Comparison of ENCODE assay signal across 8 cellular contexts in genomic region chr20:48921168-48921882, GRCh38. TPM values are rescaled to one million over a fixed set of nuclear protein-coding genes. Genes with fewer than 3 reads are reported as not detected.
DNase-seq lines count a peak whose midpoint lies in the region; ATAC-seq and TF ChIP-seq lines count a peak whose summit lies in the region.

Gene ARFGEF2, plus strand, starts transcription at chr20:48921711. Its CDS starts 179 bp downstream, at chr20:48921890.

- H3K27me3 ChIP-seq in GM06990 (replicated peaks; ENCODE audit: control insufficient read depth, insufficient read depth, low read length), result no peaks in the 10 kb centered on the region

- H3K4me3 ChIP-seq in GM06990 (replicated peaks; ENCODE audit: low read depth, low read length), result peak within 1 kb of the TSS; percentile 89

- H3K36me3 Mint-ChIP-seq in activated naive CD4-positive, alpha-beta T cell treated with anti-CD3 and anti-CD28 coated beads, Interleukin-2, amount 50 U/mL, for 72 hours, result peaks cover 6 to 14% of the 10 kb centered on the region in 2 donors

- TF ChIP-seq CTCF in GM06990 (IDR thresholded peaks at IDR 0.05; ENCODE audit: insufficient read depth, low read length, poor library complexity, severe bottlenecking) (no peak), omental fat pad (IDR thresholded peaks at IDR 0.05) (no peak)

- peak within 1 kb of the TSS; percentile 98 to 99 for H3K27ac Mint-ChIP-seq in activated naive CD4-positive, alpha-beta T cell treated with anti-CD3 and anti-CD28 coated beads, Interleukin-2, amount 50 U/mL, for 72 hours

- H3K27ac ChIP-seq in temporal lobe (ENCODE audit: low read depth, low read length), result peak within 1 kb of the TSS; percentile 93

- no peaks in the 10 kb centered on the region for H3K9me3 Mint-ChIP-seq in activated naive CD4-positive, alpha-beta T cell treated with anti-CD3 and anti-CD28 coated beads, Interleukin-2, amount 50 U/mL, for 72 hours

- ATAC-seq in HG02571 (IDR thresholded peaks at IDR 0.05; ENCODE audit: unreplicated experiment) (peak; percentile 77), omental fat pad (ENCODE audit: low FRiP score) (peak; percentile 88)
- ATAC-seq in activated naive CD4-positive, alpha-beta T cell treated with anti-CD3 and anti-CD28 coated beads, Interleukin-2, amount 50 U/mL, for 72 hours, result peak; percentile 90 to 95

- DNase-seq in GM06990 (ENCODE audit: extremely low read depth, insufficient read length) (peak; percentile 96), NCI-H1092 (lab: John Stamatoyannopoulos, UW) (peak; percentile 92), SKM-1 (lab: John Stamatoyannopoulos, UW; ENCODE audit: unreplicated experiment) (peak; percentile 81), glomerular endothelial cell (ENCODE audit: extremely low read depth, low read depth, low spot score) (no peak), omental fat pad (ENCODE audit: low spot score) (peak; percentile 88)
- DNase-seq in activated naive CD4-positive, alpha-beta T cell treated with anti-CD3 and anti-CD28 coated beads, Interleukin-2, amount 50 U/mL, for 72 hours (ENCODE audit: low spot score in 2 of 2), result peak; percentile 96 to 98

- no peaks in the 10 kb centered on the region for H3K36me3 ChIP-seq in GM06990 (ENCODE audit: control insufficient read depth, insufficient read depth, low read length)

RNA-seq across cellular contexts. Expression of gene ARFGEF2, which starts in this region (rescaled TPM):
- total RNA-seq in activated naive CD4-positive, alpha-beta T cell treated with anti-CD3 and anti-CD28 coated beads, Interleukin-2, amount 50 U/mL, for 72 hours, result 10 to 100 TPM; 23.6 to 24.7 TPM
- total RNA-seq in glomerular endothelial cell (29.7 and 31.9 TPM in 2 replicates), omental fat pad (10 to 100 TPM; 34.7 to 36.2 (median 35.2) TPM), temporal lobe (20.7 TPM)
